8 cellular contexts compared by ENCODE assay signal in genomic region chr21:36322083-36322424, GRCh38. TPM values are rescaled to one million over a fixed set of nuclear protein-coding genes. Genes with fewer than 3 reads are reported as not detected.
A peak's percentile ranks its signal among the peaks of the same experiment; 100 is the strongest.
DNase-seq lines count a peak whose midpoint lies in the region; ATAC-seq, FAIRE-seq and TF ChIP-seq lines count a peak whose summit lies in the region.

No MANE protein-coding gene starts in this region.

- POLR2A ChIA-PET in activated CD4-positive, alpha-beta T cell treated with anti-CD3 and anti-CD28 coated beads for 36 hours (lab: Charles Lee) = interaction anchor here (1.1 kb wide), 1 partner anchor 33 kb away, joined by 4 read pairs; no protein-coding TSS in a partner anchor
- POLR2A ChIA-PET in activated naive CD8-positive, alpha-beta T cell treated with anti-CD3 and anti-CD28 coated beads, Interleukin-2, amount 10 ng/mL, durations not matched to agents 7 days and 5 days (lab: Charles Lee) = interaction anchor here (0.8 to 7.0 kb wide), 4 partner anchors 25 to 187 kb away, joined by 3 to 140 read pairs (median 22); partner anchors contain the start of gene CBR3

- H3K4me1 Mint-ChIP-seq in activated CD4-positive, alpha-beta T cell treated with anti-CD3 and anti-CD28 coated beads for 36 hours = peaks cover 40% of the 10 kb centered on the region
- peaks cover 30% of the 10 kb centered on the region for H3K4me1 Mint-ChIP-seq in activated naive CD8-positive, alpha-beta T cell treated with anti-CD3 and anti-CD28 coated beads, Interleukin-2, amount 10 ng/mL, durations not matched to agents 7 days and 5 days

- H3K4me1 ChIP-seq in kidney (ENCODE audit: control insufficient read depth in 1 of 2, insufficient read depth in 1 of 2, low read depth in 1 of 2, low read length in 2 of 2) = peaks cover 2 to 5% of the 10 kb centered on the region in 2 donors

- intact Hi-C loops in activated CD4-positive, alpha-beta T cell treated with anti-CD3 and anti-CD28 coated beads for 36 hours (cut with DNase I, micrococcal nuclease) = no loop called here
- intact Hi-C loops in kidney (cut with DNase I) = no loop called here

- peak overlapping the region in 1 of 2 donors; percentile 97 for H3K27ac ChIP-seq in kidney (ENCODE audit: low read depth in 2 of 2, low read length in 2 of 2)
- peak overlapping the region; percentile 43 for H3K27ac ChIP-seq in substantia nigra (ENCODE audit: low read depth, low read length, poor library complexity, severe bottlenecking)

- H3K9me3 Mint-ChIP-seq in activated CD4-positive, alpha-beta T cell treated with anti-CD3 and anti-CD28 coated beads for 36 hours (ENCODE audit: low read depth) = no peaks in the 10 kb centered on the region
- no peaks in the 10 kb centered on the region for H3K9me3 Mint-ChIP-seq in activated naive CD8-positive, alpha-beta T cell treated with anti-CD3 and anti-CD28 coated beads, Interleukin-2, amount 10 ng/mL, durations not matched to agents 7 days and 5 days

- FAIRE-seq in kidney (lab: Jason Lieb, UNC) (no peak), urothelium cell line (lab: Jason Lieb, UNC) (no peak)

- TF ChIP-seq CTCF in kidney (IDR thresholded peaks at IDR 0.05; ENCODE audit: borderline replicate concordance, extremely low read depth, insufficient read depth) = no peak

- peak overlapping the region; percentile 24 to 63 for H3K9ac ChIP-seq in kidney (ENCODE audit: low read length in 2 of 2)

- no peaks in the 10 kb centered on the region for H3K36me3 ChIP-seq in kidney (ENCODE audit: control insufficient read depth in 1 of 2, insufficient read depth in 2 of 2, low read length in 2 of 2)

- peak overlapping the region; percentile 98 for H3K27ac Mint-ChIP-seq in activated CD4-positive, alpha-beta T cell treated with anti-CD3 and anti-CD28 coated beads for 36 hours
- H3K27ac Mint-ChIP-seq in activated naive CD8-positive, alpha-beta T cell treated with anti-CD3 and anti-CD28 coated beads, Interleukin-2, amount 10 ng/mL, durations not matched to agents 7 days and 5 days = peak overlapping the region; percentile 91

- DNase-seq in activated CD4-positive, alpha-beta T cell treated with anti-CD3 and anti-CD28 coated beads for 36 hours = no peak
- no peak for DNase-seq in activated CD4-positive, alpha-beta T cell treated with anti-CD3 and anti-CD28 coated beads for 48 hours
- no peak for DNase-seq in activated naive CD8-positive, alpha-beta T cell treated with anti-CD3 and anti-CD28 coated beads, Interleukin-2, amount 10 ng/mL, durations not matched to agents 7 days and 5 days
- DNase-seq in kidney = no peak
- DNase-seq in substantia nigra (lab: John Stamatoyannopoulos, UW) = no peak
- DNase-seq in urothelium cell line (ENCODE audit: low spot score) = no peak
- no peak for DNase-seq in glomerular visceral epithelial cell (ENCODE audit: extremely low spot score)

- H3K4me3 ChIP-seq in kidney (ENCODE audit: low read length in 2 of 2) = peak overlapping the region; percentile 69 to 94

- H3K4me3 Mint-ChIP-seq in activated CD4-positive, alpha-beta T cell treated with anti-CD3 and anti-CD28 coated beads for 36 hours = peak overlapping the region; percentile 94
- H3K4me3 Mint-ChIP-seq in activated naive CD8-positive, alpha-beta T cell treated with anti-CD3 and anti-CD28 coated beads, Interleukin-2, amount 10 ng/mL, durations not matched to agents 7 days and 5 days = peak overlapping the region; percentile 96

- H3K9me3 ChIP-seq in kidney (ENCODE audit: control insufficient read depth in 1 of 2, low read length in 2 of 2) = no peaks in the 10 kb centered on the region

- no peaks in the 10 kb centered on the region for H3K27me3 Mint-ChIP-seq in activated CD4-positive, alpha-beta T cell treated with anti-CD3 and anti-CD28 coated beads for 36 hours
- no peaks in the 10 kb centered on the region for H3K27me3 Mint-ChIP-seq in activated naive CD8-positive, alpha-beta T cell treated with anti-CD3 and anti-CD28 coated beads, Interleukin-2, amount 10 ng/mL, durations not matched to agents 7 days and 5 days

- CTCF ChIA-PET in activated CD4-positive, alpha-beta T cell treated with anti-CD3 and anti-CD28 coated beads for 36 hours (lab: Charles Lee) = interaction anchor here (1.0 to 5.4 kb wide), 7 partner anchors 8 to 187 kb away, joined by 3 to 31 read pairs (median 5); no protein-coding TSS in a partner anchor

- peaks cover 29% of the 10 kb centered on the region for H3K36me3 Mint-ChIP-seq in activated CD4-positive, alpha-beta T cell treated with anti-CD3 and anti-CD28 coated beads for 36 hours (ENCODE audit: low read depth)
- H3K36me3 Mint-ChIP-seq in activated naive CD8-positive, alpha-beta T cell treated with anti-CD3 and anti-CD28 coated beads, Interleukin-2, amount 10 ng/mL, durations not matched to agents 7 days and 5 days = peaks cover 23% of the 10 kb centered on the region

- ATAC-seq in activated CD4-positive, alpha-beta T cell treated with anti-CD3 and anti-CD28 coated beads for 36 hours = no peak
- no peak for ATAC-seq in activated naive CD8-positive, alpha-beta T cell treated with anti-CD3 and anti-CD28 coated beads, Interleukin-2, amount 10 ng/mL, durations not matched to agents 7 days and 5 days (ENCODE audit: low read depth)
- no peak for ATAC-seq in HG02623 (IDR thresholded peaks at IDR 0.05; ENCODE audit: unreplicated experiment)

RNA-seq across cellular contexts. Expression of gene MORC3, which starts 2.1 kb away (rescaled TPM):
- total RNA-seq in activated CD4-positive, alpha-beta T cell treated with anti-CD3 and anti-CD28 coated beads for 36 hours = 10 to 100 TPM; 23.9 to 25.0 TPM
- total RNA-seq in activated naive CD8-positive, alpha-beta T cell treated with anti-CD3 and anti-CD28 coated beads, Interleukin-2, amount 10 ng/mL, durations not matched to agents 7 days and 5 days = 10 to 100 TPM; 46.7 to 53.7 TPM
- total RNA-seq in kidney = 32.4 TPM
- 6.6 TPM for polyA plus RNA-seq in kidney (ENCODE audit: insufficient read depth, low read depth, low replicate concordance)
